12 cellular contexts compared by ENCODE assay signal in genomic region chr10:7488418-7488829, GRCh38.
DNase-seq lines count a peak whose midpoint lies in the region; ATAC-seq and TF ChIP-seq lines count a peak whose summit lies in the region.
"Had no signal": no experiment of that assay in that cellular context is flagged by ENCODE, and none has a peak within 500 bp of the region (broad histone marks: within the 10 kb centered on the region; RNA-seq: fewer than 3 reads in every experiment).

No MANE protein-coding gene starts in this region.

- intact Hi-C loops in left ventricle myocardium inferior (cut with micrococcal nuclease), result no loop called here
- intact Hi-C loops in gastrocnemius medialis (cut with DNase I; ENCODE audit: low total_unique reads), result no loop called here

- TF ChIP-seq CTCF in RWPE2 (IDR thresholded peaks at IDR 0.05; ENCODE audit: poor library complexity, severe bottlenecking) (no peak), left ventricle myocardium inferior (IDR thresholded peaks at IDR 0.05; ENCODE audit: borderline replicate concordance) (no peak), gastrocnemius medialis (IDR thresholded peaks at IDR 0.05 in 4 of 5, conservative IDR thresholded peaks at IDR 0.05 in 1 of 5) (no peak)

- ATAC-seq in RWPE2 (ENCODE audit: low read depth) (peak; percentile 61; the same call in 2 of the 3 replicates), gastrocnemius medialis (peak; percentile 97 to 99), HG03095 (IDR thresholded peaks at IDR 0.05; ENCODE audit: unreplicated experiment) (no peak), GM21619 (IDR thresholded peaks at IDR 0.05; ENCODE audit: unreplicated experiment) (no peak)
- ATAC-seq: naive thymus-derived CD8-positive, alpha-beta T cell had no signal

- H3K36me3 ChIP-seq in RWPE2 (ENCODE audit: low read depth) (no peaks in the 10 kb centered on the region), left ventricle myocardium inferior (no peaks in the 10 kb centered on the region), gastrocnemius medialis (no peaks in the 10 kb centered on the region)

- in situ Hi-C loops in gastrocnemius medialis (cut with MboI; ENCODE audit: low sequenced_read_pairs in 4 of 4), result no loop called here

- H3K4me1 ChIP-seq in RWPE2 (ENCODE audit: insufficient read depth, poor library complexity, severe bottlenecking) (no peaks in the 10 kb centered on the region), left ventricle myocardium inferior (peaks cover 39% of the 10 kb centered on the region), gastrocnemius medialis (peaks cover 16 to 17% of the 10 kb centered on the region in 2 donors)

- DNase-seq in NCI-H146 (lab: John Stamatoyannopoulos, UW) (peak; percentile 17), NCI-H146 treated with DMSO at 0.1 percent for 48 hours (lab: John Stamatoyannopoulos, UW; ENCODE audit: unreplicated experiment) (no peak), RWPE2 (ENCODE audit: low spot score) (no peak), left ventricle myocardium inferior (no peak), gastrocnemius medialis (peak in 1 of 2 donors; percentile 33), DMS53 treated with DMSO at 0.1 percent for 48 hours (lab: John Stamatoyannopoulos, UW; ENCODE audit: unreplicated experiment) (no peak)
- DNase-seq: 8988T; activated CD4-positive, CD25-positive, alpha-beta regulatory T cell; naive thymus-derived CD8-positive, alpha-beta T cell; NCI-H1048 had no signal

- no peak overlapping the region for H3K4me3 ChIP-seq in RWPE2 (ENCODE audit: severe bottlenecking)
- H3K4me3 ChIP-seq in left ventricle myocardium inferior, result no peak overlapping the region
- H3K4me3 ChIP-seq in gastrocnemius medialis, result no peak overlapping the region

- no peak for TF ChIP-seq POLR2A in gastrocnemius medialis (IDR thresholded peaks at IDR 0.05)

- no peaks in the 10 kb centered on the region for H3K27me3 ChIP-seq in RWPE2 (ENCODE audit: insufficient read depth, poor library complexity, severe bottlenecking)
- H3K27me3 ChIP-seq in left ventricle myocardium inferior (ENCODE audit: low read depth), result peaks cover 21% of the 10 kb centered on the region
- H3K27me3 ChIP-seq in gastrocnemius medialis, result no peaks in the 10 kb centered on the region

- H3K27ac ChIP-seq in RWPE2 (ENCODE audit: poor library complexity, severe bottlenecking), result no peak overlapping the region
- H3K27ac ChIP-seq in left ventricle myocardium inferior (replicated peaks), result peak overlapping the region; percentile 61
- H3K27ac ChIP-seq in gastrocnemius medialis, result peak overlapping the region; percentile 5 to 30 (median 20)

- H3K9me3 ChIP-seq in RWPE2 (ENCODE audit: severe bottlenecking) (no peaks in the 10 kb centered on the region), left ventricle myocardium inferior (replicated peaks) (no peaks in the 10 kb centered on the region), gastrocnemius medialis (no peaks in the 10 kb centered on the region)

Comparison
In these comparisons a context has a peak if more than half of its experiments do, and no peak if none do; other contexts are left out.
1. ATAC-seq: peak in RWPE2 (single experiment) and gastrocnemius medialis (2 of 2); none in HG03095 (single experiment) and GM21619 (single experiment).